ENCODE assay signal across 8 cellular contexts in genomic region chr6:63352587-63353281, GRCh38. TPM values are rescaled to one million over a fixed set of nuclear protein-coding genes. Genes with fewer than 3 reads are reported as not detected.
DNase-seq lines count a peak whose midpoint lies in the region; ATAC-seq and TF ChIP-seq lines count a peak whose summit lies in the region.

No MANE protein-coding gene starts in this region.

- H3K4me3 ChIP-seq in psoas muscle = peak overlapping the region; percentile 21

- H3K36me3 ChIP-seq in psoas muscle (ENCODE audit: insufficient read depth in 1 of 2, low read depth in 1 of 2) = no peaks in the 10 kb centered on the region

- H3K27ac ChIP-seq in foreskin keratinocyte = no peak overlapping the region
- peak overlapping the region; percentile 10 for H3K27ac ChIP-seq in psoas muscle

- DNase-seq in NCI-H1417 (lab: John Stamatoyannopoulos, UW) (peak in 2 of 3 experiments; percentile 10 to 53), NCI-H1417 treated with DMSO at 0.1 percent for 48 hours (lab: John Stamatoyannopoulos, UW) (no peak), foreskin keratinocyte (peak in 1 of 2 donors; percentile 38), psoas muscle (no peak), NCI-H128 (lab: John Stamatoyannopoulos, UW; ENCODE audit: unreplicated experiment) (no peak)

- H3K9me3 ChIP-seq in psoas muscle = no peaks in the 10 kb centered on the region

- H3K27me3 ChIP-seq in foreskin keratinocyte (no peaks in the 10 kb centered on the region), psoas muscle (ENCODE audit: insufficient read depth in 3 of 3, low read length in 2 of 3) (no peaks in the 10 kb centered on the region)

- ATAC-seq in GM19372 (IDR thresholded peaks at IDR 0.05; ENCODE audit: low read depth, unreplicated experiment) (peak; percentile 92), HG03280 (IDR thresholded peaks at IDR 0.05; ENCODE audit: unreplicated experiment) (peak; percentile 93), SK-N-SH treated with all-trans-retinoic acid at 6 μM for 48 hours (peak; percentile 90), foreskin keratinocyte (no peak), psoas muscle (peak; percentile 64 to 95 (median 76))

- WGBS in psoas muscle, 3 donors = 37 to 40% (median 38%) methylated on average over 6 of the region's 6 CpGs

- intact Hi-C loops in psoas muscle (cut with DNase I) = loop anchor here (5.0 to 10.0 kb wide), 5 partner anchors 220 to 415 kb away; partner anchors contain the start of genes LOC128125822 (in 2 of the 2) and PTP4A1 (in 2 of the 2)

- TF ChIP-seq CTCF in foreskin keratinocyte (conservative IDR thresholded peaks at IDR 0.05) (peak; percentile 80), psoas muscle (IDR thresholded peaks at IDR 0.05) (peak; percentile 62)

- H3K4me1 ChIP-seq in foreskin keratinocyte (peaks cover 8% of the 10 kb centered on the region), psoas muscle (peaks cover 4% of the 10 kb centered on the region)

TF ChIP-seq in SK-N-SH treated with all-trans-retinoic acid at 6 μM for 48 hours, 23 proteins besides CTCF, POLR2A, EP300 and RAD21:
- TF ChIP-seq ESRRG (CRISPR knock-in tag; IDR thresholded peaks at IDR 0.05) (no peak), ZNF8 (CRISPR knock-in tag; IDR thresholded peaks at IDR 0.05) (no peak), CSDC2 (CRISPR knock-in tag; IDR thresholded peaks at IDR 0.05) (no peak), RARB (CRISPR knock-in tag; IDR thresholded peaks at IDR 0.05) (no peak), TOX (CRISPR knock-in tag; IDR thresholded peaks at IDR 0.05; ENCODE audit: borderline replicate concordance) (no peak), BACH2 (CRISPR knock-in tag; IDR thresholded peaks at IDR 0.05; ENCODE audit: borderline replicate concordance) (no peak), TSHZ2 (CRISPR knock-in tag; IDR thresholded peaks at IDR 0.05) (no peak), SNAI2 (CRISPR knock-in tag; IDR thresholded peaks at IDR 0.05) (no peak)

RNA-seq across cellular contexts. Expression of gene LGSN, which starts 33.0 kb away (rescaled TPM):
- total RNA-seq in foreskin keratinocyte (not detected in 2 replicates), psoas muscle (not detected)
- polyA plus RNA-seq in foreskin keratinocyte (not detected in 2 replicates), psoas muscle (under 1 TPM in 1 of 3 donors, not detected in 2; 0.01 TPM)

Comparison
In these comparisons a context has a peak if more than half of its experiments do, and no peak if none do; other contexts are left out.
1. DNase-seq: peak in NCI-H1417 (2 of 3); none in NCI-H1417 treated with DMSO at 0.1 percent for 48 hours (single experiment), psoas muscle (0 of 2) and NCI-H128 (single experiment).